ENCODE assay signal across 15 cellular contexts in genomic region chr9:116859763-116860162, GRCh38.
A peak's percentile ranks its signal among the peaks of the same experiment; 100 is the strongest.
DNase-seq lines count a peak whose midpoint lies in the region; ATAC-seq and TF ChIP-seq lines count a peak whose summit lies in the region.
"Had no signal": no experiment of that assay in that cellular context is flagged by ENCODE, and none has a peak within 500 bp of the region (broad histone marks: within the 10 kb centered on the region; RNA-seq: fewer than 3 reads in every experiment).

No MANE protein-coding gene starts in this region.

- H3K27ac ChIP-seq in BLaER1 treated with 17β-estradiol and CSF1 and Interleukin-3, amounts not matched to agents 10 nM and 100 nM: no peak overlapping the region
- H3K27ac ChIP-seq in PC-3 (ENCODE audit: low read length) (no peak overlapping the region), foreskin keratinocyte (peak overlapping the region; percentile 47)
- H3K27ac ChIP-seq: left ventricle myocardium inferior, tibial artery had no signal

- H3K9me2 ChIP-seq in PC-3 (replicated peaks; ENCODE audit: low read length): no peaks in the 10 kb centered on the region

- H3K9ac ChIP-seq in BLaER1 treated with 17β-estradiol and CSF1 and Interleukin-3, amounts not matched to agents 10 nM and 100 nM: no peak overlapping the region
- H3K9ac ChIP-seq in PC-3 (ENCODE audit: low read length): no peak overlapping the region

- no peaks in the 10 kb centered on the region for H3K79me2 ChIP-seq in PC-3 (ENCODE audit: low read length)

- no peaks in the 10 kb centered on the region for H3K27me3 ChIP-seq in BLaER1 treated with 17β-estradiol and CSF1 and Interleukin-3, amounts not matched to agents 10 nM and 100 nM
- no peaks in the 10 kb centered on the region for H3K27me3 ChIP-seq in PC-3 (ENCODE audit: low read length)
- no peaks in the 10 kb centered on the region for H3K27me3 ChIP-seq in foreskin keratinocyte
- H3K27me3 ChIP-seq: tibial artery had no signal

- H3K4me2 ChIP-seq in BLaER1 treated with 17β-estradiol and CSF1 and Interleukin-3, amounts not matched to agents 10 nM and 100 nM: peak overlapping the region in 6 of 11 experiments; percentile 24 to 62 (median 50); a peak in 6 of 22 replicates
- H3K4me2 ChIP-seq in PC-3 (ENCODE audit: low read length): no peak overlapping the region

- H4K20me1 ChIP-seq in BLaER1 treated with 17β-estradiol and CSF1 and Interleukin-3, amounts not matched to agents 10 nM and 100 nM: no peaks in the 10 kb centered on the region
- H4K20me1 ChIP-seq in PC-3 (ENCODE audit: low read length): no peaks in the 10 kb centered on the region

- CTCF ChIA-PET in PC-3 (lab: Charles Lee): interaction anchor here (1.4 kb wide), 1 partner anchor 123 kb away, joined by 6 read pairs; no protein-coding TSS in a partner anchor

- no peaks in the 10 kb centered on the region for H3F3A ChIP-seq in PC-3 (ENCODE audit: low read length, unreplicated experiment)

- H3K4me3 ChIP-seq in BLaER1 treated with 17β-estradiol and CSF1 and Interleukin-3, amounts not matched to agents 10 nM and 100 nM: no peak overlapping the region
- H3K4me3 ChIP-seq in PC-3 (ENCODE audit: low read length): no peak overlapping the region
- H3K4me3 ChIP-seq: left ventricle myocardium inferior, skin epidermis, tibial artery had no signal

- H3K9me3 ChIP-seq in BLaER1 treated with 17β-estradiol and CSF1 and Interleukin-3, amounts not matched to agents 10 nM and 100 nM (replicated peaks in 1 of 11): peaks cover 0 to 5% (median 0%) of the 10 kb centered on the region in 11 experiments; a peak in 1 of 22 replicates
- no peaks in the 10 kb centered on the region for H3K9me3 ChIP-seq in PC-3 (ENCODE audit: low read length)
- H3K9me3 ChIP-seq: left ventricle myocardium inferior, tibial artery had no signal

- intact Hi-C loops in PC-3 (cut with micrococcal nuclease): loop anchor here (2.0 kb wide), 1 partner anchor 123 kb away; no protein-coding TSS in a partner anchor

- H3K4me1 ChIP-seq in BLaER1 treated with 17β-estradiol and CSF1 and Interleukin-3, amounts not matched to agents 10 nM and 100 nM: peaks cover 0 to 22% (median 20%) of the 10 kb centered on the region in 10 experiments; a peak in 13 of 20 replicates
- H3K4me1 ChIP-seq in PC-3 (ENCODE audit: insufficient read depth, low read length) (peaks cover 8% of the 10 kb centered on the region; the same call in 1 of the 2 replicates), foreskin keratinocyte (peaks cover 29% of the 10 kb centered on the region)
- H3K4me1 ChIP-seq: left ventricle myocardium inferior had no signal

- peaks cover 0 to 13% (median 0%) of the 10 kb centered on the region in 11 experiments; a peak in 3 of 22 replicates for H3K36me3 ChIP-seq in BLaER1 treated with 17β-estradiol and CSF1 and Interleukin-3, amounts not matched to agents 10 nM and 100 nM
- H3K36me3 ChIP-seq in PC-3 (ENCODE audit: low read depth, low read length): no peaks in the 10 kb centered on the region
- H3K36me3 ChIP-seq: left ventricle myocardium inferior, tibial artery had no signal

- no peak overlapping the region for H2AFZ ChIP-seq in PC-3 (ENCODE audit: low read length)

- no TSS peak for BruUV-seq in PC-3 (replicated peaks; lab: Mats Ljungman, UMichigan)

- POLR2A ChIA-PET in PC-3 (lab: Charles Lee; ENCODE audit: unreplicated experiment): no interaction called here

- ATAC-seq in PC-3: no peak
- ATAC-seq in foreskin keratinocyte: peak; percentile 78
- no peak for ATAC-seq in HG02852 (IDR thresholded peaks at IDR 0.05; ENCODE audit: unreplicated experiment)

- DNase-seq in NCI-H1105 treated with DMSO at 0.1 percent for 48 hours (lab: John Stamatoyannopoulos, UW): peak; percentile 73
- peak; percentile 65 for DNase-seq in PC-3
- peak; percentile 87 to 92 for DNase-seq in foreskin keratinocyte
- no peak for DNase-seq in ecto neural progenitor cell (ENCODE audit: low spot score)
- no peak for DNase-seq in NCI-H82 treated with DMSO at 0.1 percent for 48 hours (lab: John Stamatoyannopoulos, UW; ENCODE audit: unreplicated experiment)
- no peak for DNase-seq in stimulated activated CD4-positive, alpha-beta T cell treated with anti-CD3 and anti-CD28 coated beads, Interleukin-2, amount 100 ng/mL, for 48 hours
- DNase-seq: activated B cell treated with CpG ODN at 0.5 μM for 24 hours; activated T-cell treated with anti-CD3 and anti-CD28 coated beads, Interleukin-2, amount 50 U/mL, for 24 hours; central memory CD4-positive, alpha-beta T cell; stimulated activated naive CD4-positive, alpha-beta T cell treated with Interleukin-2 at 50 U/mL for 16 hours had no signal

- TF ChIP-seq CTCF in PC-3 (conservative IDR thresholded peaks at IDR 0.05; ENCODE audit: low read depth, low read length) (0 out of 2 replicates have a peak, but pooled peaks have one; percentile 18), foreskin keratinocyte (conservative IDR thresholded peaks at IDR 0.05) (peak; percentile 66)

Comparison
In these comparisons a context has a peak if more than half of its experiments do, and no peak if none do; other contexts are left out.
1. DNase-seq: peak in NCI-H1105 treated with DMSO at 0.1 percent for 48 hours (single experiment), PC-3 (single experiment) and foreskin keratinocyte (2 of 2); none in ecto neural progenitor cell (single experiment), NCI-H82 treated with DMSO at 0.1 percent for 48 hours (single experiment) and stimulated activated CD4-positive, alpha-beta T cell treated with anti-CD3 and anti-CD28 coated beads, Interleukin-2, amount 100 ng/mL, for 48 hours (0 of 2).